1 cellular context compared by ENCODE assay signal in genomic region chr11:69808708-69809107, GRCh38.
TF ChIP-seq lines count a peak whose summit lies in the region.

No MANE protein-coding gene starts in this region.

TF ChIP-seq in SK-N-SH treated with all-trans-retinoic acid at 6 μM for 48 hours, 23 proteins besides CTCF, POLR2A, EP300 and RAD21 (continued from another document):
- TF ChIP-seq POU6F1 (CRISPR knock-in tag; IDR thresholded peaks at IDR 0.05; ENCODE audit: borderline replicate concordance, low read depth) (no peak), ZNF70 (CRISPR knock-in tag; IDR thresholded peaks at IDR 0.05) (no peak), GLIS3 (CRISPR knock-in tag; IDR thresholded peaks at IDR 0.05) (no peak), RARB (CRISPR knock-in tag; IDR thresholded peaks at IDR 0.05) (no peak), CSDC2 (CRISPR knock-in tag; IDR thresholded peaks at IDR 0.05) (no peak), TSHZ2 (CRISPR knock-in tag; IDR thresholded peaks at IDR 0.05) (no peak)
